Comparison of ENCODE assay signal across 6 cellular contexts in genomic region chr3:86880066-86880465, GRCh38.
"Had no signal": no experiment of that assay in that cellular context is flagged by ENCODE, and none has a peak within 500 bp of the region (broad histone marks: within the 10 kb centered on the region; RNA-seq: fewer than 3 reads in every experiment).

No MANE protein-coding gene starts in this region.

- H3K4me2 ChIP-seq: KMS-11 had no signal

- H3K27ac ChIP-seq: HL-60, KMS-11 had no signal

- H3K4me3 ChIP-seq: K562 had no signal

- H3K9ac ChIP-seq: KMS-11 had no signal

- ATAC-seq: HepG2, K562 had no signal

- DNase-seq: KBM-7, KG1 had no signal
